8 cellular contexts compared by ENCODE assay signal in the genomic region with DNA sequence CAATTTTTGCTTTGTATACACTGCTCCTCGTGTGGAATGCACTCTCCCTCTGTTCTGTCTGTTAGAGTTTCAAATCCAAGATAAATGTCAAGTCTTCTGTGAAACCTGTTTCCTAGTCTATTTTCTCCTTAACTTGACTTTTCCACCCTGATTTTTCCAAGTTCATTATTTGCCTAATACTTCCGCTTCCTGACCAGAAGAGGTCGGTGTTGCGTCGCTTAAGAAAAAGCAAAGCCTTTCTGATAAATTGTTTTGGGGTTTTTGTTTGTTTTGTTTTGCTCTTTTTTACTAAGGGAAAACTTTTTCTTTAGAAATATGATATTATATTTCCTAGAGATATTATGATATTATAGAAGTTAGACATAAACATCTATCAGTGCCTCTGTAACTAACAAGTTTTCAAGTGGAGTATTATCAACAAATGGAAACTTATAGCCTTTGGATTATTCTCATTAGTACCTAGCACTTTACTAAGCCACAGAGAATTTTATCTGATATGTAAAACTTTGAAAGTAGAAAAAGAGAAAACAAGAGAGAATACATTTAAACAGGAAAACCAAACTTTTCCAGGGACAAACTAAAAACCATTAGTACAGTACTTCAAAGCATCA. TPM values are rescaled to one million over a fixed set of nuclear protein-coding genes. Genes with fewer than 3 reads are reported as not detected.
A peak's percentile ranks its signal among the peaks of the same experiment; 100 is the strongest.
DNase-seq lines count a peak whose midpoint lies in the region; ATAC-seq and TF ChIP-seq lines count a peak whose summit lies in the region.

No MANE protein-coding gene starts in this region.

- H2BK12ac ChIP-seq in mesenchymal stem cell (ENCODE audit: low read length in 2 of 2) = no peak overlapping the region

- H2BK5ac ChIP-seq in mesenchymal stem cell (ENCODE audit: low read depth, low read length, poor library complexity, severe bottlenecking) = no peak overlapping the region

- H2BK120ac ChIP-seq in mesenchymal stem cell (ENCODE audit: low read depth, low read length) = no peak overlapping the region

- ATAC-seq in HG03520 (IDR thresholded peaks at IDR 0.05; ENCODE audit: unreplicated experiment) = no peak

- 6% methylated on average over 1 of the region's 5 CpGs for WGBS in mesenchymal stem cell

- H3K9ac ChIP-seq in mesenchymal stem cell (ENCODE audit: low read length) = no peak overlapping the region

- no peak overlapping the region for H2AK5ac ChIP-seq in mesenchymal stem cell (ENCODE audit: low read length, severe bottlenecking)

- H3K36me3 ChIP-seq in mesenchymal stem cell (ENCODE audit: control insufficient read depth in 1 of 2, insufficient read depth in 2 of 2, low read depth in 1 of 2, low read length in 2 of 2) = no peaks in the 10 kb centered on the region

- no peaks in the 10 kb centered on the region for H3K4me1 Mint-ChIP-seq in chondrocyte (ENCODE audit: low read depth)

- no peak overlapping the region for H3K4me2 ChIP-seq in mesenchymal stem cell (ENCODE audit: low read length, poor library complexity, severe bottlenecking)

- no peak overlapping the region for H2BK15ac ChIP-seq in mesenchymal stem cell (ENCODE audit: low read depth, poor library complexity, severe bottlenecking)

- H3K4me1 ChIP-seq in mesenchymal stem cell (ENCODE audit: control insufficient read depth, insufficient read depth, low read depth, low read length) = no peaks in the 10 kb centered on the region

- no peaks in the 10 kb centered on the region for H3K9me3 ChIP-seq in mesenchymal stem cell (ENCODE audit: control insufficient read depth, low read length)

- no peak overlapping the region for H4K91ac ChIP-seq in mesenchymal stem cell (ENCODE audit: low read length)

- H3K23ac ChIP-seq in mesenchymal stem cell (ENCODE audit: low read length in 2 of 2) = no peak overlapping the region

- H3K27ac ChIP-seq in mesenchymal stem cell (ENCODE audit: low read length, poor library complexity, severe bottlenecking) = no peak overlapping the region

- H3K79me1 ChIP-seq in mesenchymal stem cell (replicated peaks; ENCODE audit: low read length, poor library complexity, severe bottlenecking) = no peaks in the 10 kb centered on the region

- H3K4me3 Mint-ChIP-seq in chondrocyte (ENCODE audit: unreplicated experiment) = no peak overlapping the region

- H3K4ac ChIP-seq in mesenchymal stem cell (ENCODE audit: low read depth in 1 of 2, low read length in 2 of 2) = no peak overlapping the region

- H4K8ac ChIP-seq in mesenchymal stem cell (ENCODE audit: low read length) = no peak overlapping the region

- no peaks in the 10 kb centered on the region for H3K36me3 Mint-ChIP-seq in chondrocyte (ENCODE audit: low read depth)

- no peak overlapping the region for H2AFZ ChIP-seq in mesenchymal stem cell (ENCODE audit: low read depth, low read length)

- H3K27me3 ChIP-seq in mesenchymal stem cell (ENCODE audit: control insufficient read depth in 1 of 2, insufficient read depth in 1 of 2, low read length in 2 of 2) = no peaks in the 10 kb centered on the region

- TF ChIP-seq CTCF in GM12875 (IDR thresholded peaks at IDR 0.05; ENCODE audit: borderline replicate concordance, insufficient read depth, low read depth, low read length) (peak; percentile 64), chondrocyte (IDR thresholded peaks at IDR 0.05) (peak; percentile 96)

- DNase-seq in CD1c-positive myeloid dendritic cell (ENCODE audit: extremely low spot score) (peak; percentile 66), NOMO-1 treated with DMSO at 0.1 percent for 48 hours (lab: John Stamatoyannopoulos, UW; ENCODE audit: unreplicated experiment) (peak; percentile 45), chondrocyte (ENCODE audit: low spot score) (no peak), mesenchymal stem cell (peak; percentile 55), C1 segment of cervical spinal cord (lab: John Stamatoyannopoulos, UW) (no peak), NCI-H526 treated with DMSO at 0.1 percent for 48 hours (lab: John Stamatoyannopoulos, UW) (no peak)

- H3K14ac ChIP-seq in mesenchymal stem cell (ENCODE audit: low read length in 2 of 2) = no peak overlapping the region

- H3K4me3 ChIP-seq in GM12875 (ENCODE audit: low read depth, low read length) = no peak overlapping the region
- no peak overlapping the region for H3K4me3 ChIP-seq in mesenchymal stem cell (ENCODE audit: insufficient read depth in 1 of 2, low read depth in 1 of 2, low read length in 2 of 2)

- no peak overlapping the region for H3K18ac ChIP-seq in mesenchymal stem cell (ENCODE audit: low read depth in 1 of 2, low read length in 2 of 2)

- H3K9me3 Mint-ChIP-seq in chondrocyte (ENCODE audit: low read depth) = no peaks in the 10 kb centered on the region

- H3K27me3 Mint-ChIP-seq in chondrocyte (ENCODE audit: low read depth) = no peaks in the 10 kb centered on the region

- no peak overlapping the region for H3K27ac Mint-ChIP-seq in chondrocyte (ENCODE audit: unreplicated experiment)

RNA-seq across cellular contexts. Expression of gene PHAX, which starts 55.8 kb away (rescaled TPM):
- total RNA-seq in chondrocyte = 38.8 to 47.2 TPM (median 46.8 TPM) in 3 replicates
- 34.7 TPM for polyA plus RNA-seq in mesenchymal stem cell (2013, experiment 1 of 2)
- polyA plus RNA-seq in mesenchymal stem cell (2013, experiment 2 of 2) = 37.0 TPM

Comparison
In these comparisons a context has a peak if more than half of its experiments do, and no peak if none do; other contexts are left out.
1. DNase-seq: peak in CD1c-positive myeloid dendritic cell (single experiment), NOMO-1 treated with DMSO at 0.1 percent for 48 hours (single experiment) and mesenchymal stem cell (single experiment); none in chondrocyte (single experiment), C1 segment of cervical spinal cord (0 of 14) and NCI-H526 treated with DMSO at 0.1 percent for 48 hours (single experiment).